In genomic region chr11:7098235-7098832, GRCh38 we compare ENCODE assay signal across 9 cellular contexts. TPM values are rescaled to one million over a fixed set of nuclear protein-coding genes. Genes with fewer than 3 reads are reported as not detected.
DNase-seq lines count a peak whose midpoint lies in the region; ATAC-seq and TF ChIP-seq lines count a peak whose summit lies in the region.
"Had no signal": no experiment of that assay in that cellular context is flagged by ENCODE, and none has a peak within 500 bp of the region (broad histone marks: within the 10 kb centered on the region; RNA-seq: fewer than 3 reads in every experiment).

No MANE protein-coding gene starts in this region.

- DNase-seq in GM06990 (ENCODE audit: extremely low read depth, insufficient read length): no peak
- peak; percentile 60 to 64 for DNase-seq in NCI-H1930 (lab: John Stamatoyannopoulos, UW)
- peak; percentile 69 to 70 for DNase-seq in cardiac muscle cell (ENCODE audit: low read depth in 1 of 2, low spot score in 1 of 2)
- peak; percentile 66 for DNase-seq in retina
- DNase-seq in activated T-helper 1 cell treated with anti-CD3 and anti-CD28 coated beads, Interleukin-12 subunit alpha, Interleukin-12 subunit beta, Interleukin-2, Interleukin-4 antibody, amounts not matched to agents 30 ng/mL and 10 ng/mL and 1 ng/mL, durations not matched to agents 14 hours and 24 hours and 36 hours (ENCODE audit: low spot score): no peak

- H3K36me3 ChIP-seq in GM06990 (ENCODE audit: control insufficient read depth, insufficient read depth, low read length) (no peaks in the 10 kb centered on the region), cardiac muscle cell (no peaks in the 10 kb centered on the region)

- no peaks in the 10 kb centered on the region for H3K9me3 Mint-ChIP-seq in activated T-helper 1 cell treated with anti-CD3 and anti-CD28 coated beads, Interleukin-12 subunit alpha, Interleukin-12 subunit beta, Interleukin-2, Interleukin-4 antibody, amounts not matched to agents 30 ng/mL and 10 ng/mL and 1 ng/mL, durations not matched to agents 14 hours and 24 hours and 36 hours

- H3K27me3 Mint-ChIP-seq in activated T-helper 1 cell treated with anti-CD3 and anti-CD28 coated beads, Interleukin-12 subunit alpha, Interleukin-12 subunit beta, Interleukin-2, Interleukin-4 antibody, amounts not matched to agents 30 ng/mL and 10 ng/mL and 1 ng/mL, durations not matched to agents 14 hours and 24 hours and 36 hours (ENCODE audit: insufficient read depth): peaks cover 16% of the 10 kb centered on the region

- TF ChIP-seq CTCF in 22Rv1 (IDR thresholded peaks at IDR 0.05): peak; percentile 65
- peak; percentile 52 for TF ChIP-seq CTCF in GM06990 (IDR thresholded peaks at IDR 0.05; ENCODE audit: insufficient read depth, low read length, poor library complexity, severe bottlenecking)
- TF ChIP-seq CTCF in WI38 (IDR thresholded peaks at IDR 0.05; ENCODE audit: low read depth, low read length): peak; percentile 7; the same call in 1 of the 2 replicates
- peak; percentile 64 for TF ChIP-seq CTCF in cardiac muscle cell (IDR thresholded peaks at IDR 0.05; ENCODE audit: low read depth, low read length)

- no peak overlapping the region for H3K4me3 Mint-ChIP-seq in activated T-helper 1 cell treated with anti-CD3 and anti-CD28 coated beads, Interleukin-12 subunit alpha, Interleukin-12 subunit beta, Interleukin-2, Interleukin-4 antibody, amounts not matched to agents 30 ng/mL and 10 ng/mL and 1 ng/mL, durations not matched to agents 14 hours and 24 hours and 36 hours

- H3K9me3 ChIP-seq in cardiac muscle cell (ENCODE audit: low read depth): no peaks in the 10 kb centered on the region

- H3K4me1 ChIP-seq in cardiac muscle cell (ENCODE audit: low read depth): no peaks in the 10 kb centered on the region

- intact Hi-C loops in activated T-helper 1 cell treated with anti-CD3 and anti-CD28 coated beads, Interleukin-12 subunit alpha, Interleukin-12 subunit beta, Interleukin-2, Interleukin-4 antibody, amounts not matched to agents 30 ng/mL and 10 ng/mL and 1 ng/mL, durations not matched to agents 14 hours and 24 hours and 36 hours (cut with micrococcal nuclease): loop anchor here (1.0 kb wide), 5 partner anchors 344 to 596 kb away; partner anchors contain the start of gene PPFIBP2

- no peaks in the 10 kb centered on the region for H3K36me3 Mint-ChIP-seq in activated T-helper 1 cell treated with anti-CD3 and anti-CD28 coated beads, Interleukin-12 subunit alpha, Interleukin-12 subunit beta, Interleukin-2, Interleukin-4 antibody, amounts not matched to agents 30 ng/mL and 10 ng/mL and 1 ng/mL, durations not matched to agents 14 hours and 24 hours and 36 hours (ENCODE audit: low read depth)

- H3K4me3 ChIP-seq in GM06990 (replicated peaks; ENCODE audit: low read depth, low read length): no peak overlapping the region
- no peak overlapping the region for H3K4me3 ChIP-seq in WI38 (ENCODE audit: low read depth, low read length)
- H3K4me3 ChIP-seq in cardiac muscle cell: no peak overlapping the region

- no peak overlapping the region for H3K27ac Mint-ChIP-seq in activated T-helper 1 cell treated with anti-CD3 and anti-CD28 coated beads, Interleukin-12 subunit alpha, Interleukin-12 subunit beta, Interleukin-2, Interleukin-4 antibody, amounts not matched to agents 30 ng/mL and 10 ng/mL and 1 ng/mL, durations not matched to agents 14 hours and 24 hours and 36 hours

- no peaks in the 10 kb centered on the region; the same call in 1 of the 2 replicates for H3K27me3 ChIP-seq in GM06990 (replicated peaks; ENCODE audit: control insufficient read depth, insufficient read depth, low read length)
- H3K27me3 ChIP-seq in cardiac muscle cell: peaks cover 20% of the 10 kb centered on the region

- H3K27ac ChIP-seq in 22Rv1 (no peak overlapping the region), cardiac muscle cell (no peak overlapping the region)

- peak; percentile 59 for ATAC-seq in HG02759 (IDR thresholded peaks at IDR 0.05; ENCODE audit: unreplicated experiment)

- no peaks in the 10 kb centered on the region for H3K4me1 Mint-ChIP-seq in activated T-helper 1 cell treated with anti-CD3 and anti-CD28 coated beads, Interleukin-12 subunit alpha, Interleukin-12 subunit beta, Interleukin-2, Interleukin-4 antibody, amounts not matched to agents 30 ng/mL and 10 ng/mL and 1 ng/mL, durations not matched to agents 14 hours and 24 hours and 36 hours (ENCODE audit: low read depth)

RNA-seq across cellular contexts. Expression of gene RBMXL2, which starts 9.5 kb away (rescaled TPM):
- 0.25 and 0.54 TPM in 2 replicates for total RNA-seq in cardiac muscle cell
- polyA plus RNA-seq in cardiac muscle cell: 0.07 and 0.36 TPM in 2 replicates
- not detected in 2 replicates for total RNA-seq in activated T-helper 1 cell treated with anti-CD3 and anti-CD28 coated beads, Interleukin-12 subunit alpha, Interleukin-12 subunit beta, Interleukin-2, Interleukin-4 antibody, amounts not matched to agents 30 ng/mL and 10 ng/mL and 1 ng/mL, durations not matched to agents 14 hours and 24 hours and 36 hours
- total RNA-seq: frontal cortex had no signal

Comparison
In these comparisons a context has a peak if more than half of its experiments do, and no peak if none do; other contexts are left out.
1. CTCF ChIP-seq: peak in every context shown above with its lines; median percentile 65 in 22Rv1; 64 in cardiac muscle cell; 52 in GM06990; 7 in WI38.
2. DNase-seq: peak in NCI-H1930 (2 of 2), cardiac muscle cell (2 of 2) and retina (single experiment); none in GM06990 (single experiment) and activated T-helper 1 cell treated with anti-CD3 and anti-CD28 coated beads, Interleukin-12 subunit alpha, Interleukin-12 subunit beta, Interleukin-2, Interleukin-4 antibody, amounts not matched to agents 30 ng/mL and 10 ng/mL and 1 ng/mL, durations not matched to agents 14 hours and 24 hours and 36 hours (single experiment).